Comparison of ENCODE assay signal across 1 cellular context in the genomic region with DNA sequence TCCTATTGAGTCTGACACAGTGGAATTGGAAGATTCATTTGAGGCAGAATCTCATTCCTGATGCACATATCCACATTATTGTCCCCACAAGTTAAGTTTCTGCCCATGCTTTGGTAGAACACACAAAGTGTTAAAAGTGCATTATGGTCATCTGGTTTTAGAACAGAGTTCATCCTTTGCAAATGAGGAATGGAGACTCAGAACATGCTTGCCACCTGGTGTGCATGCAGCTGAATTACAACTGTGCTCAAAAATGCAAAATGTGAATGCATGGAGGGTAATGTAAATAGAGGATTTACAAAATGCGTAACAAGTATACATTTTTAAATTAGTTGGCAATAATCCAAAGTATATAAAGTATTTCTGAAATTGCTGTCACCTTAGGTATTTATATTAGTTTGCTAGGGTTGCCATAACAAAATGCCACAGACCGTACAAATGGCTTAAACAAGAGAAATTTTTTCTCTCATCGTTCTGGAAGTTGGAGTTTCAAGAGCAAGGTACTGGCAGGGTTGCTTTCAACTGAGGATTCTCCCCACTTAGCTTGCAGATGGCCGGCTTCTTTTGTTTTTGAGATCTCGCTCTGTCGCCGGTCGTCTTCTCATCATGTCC.
TF ChIP-seq lines count a peak whose summit lies in the region.

No MANE protein-coding gene starts in this region.

TF ChIP-seq in HEK293, 187 proteins besides CTCF, POLR2A, EP300 and RAD21 (continued from another document):
- TF ChIP-seq ZNF10 (tag by site-specific recombination; IDR thresholded peaks at IDR 0.05) (no peak), ZNF600 (tag by site-specific recombination; IDR thresholded peaks at IDR 0.05) (no peak), ZNF433 (tag by site-specific recombination; IDR thresholded peaks at IDR 0.05; ENCODE audit: low read depth) (no peak)
